Comparison of ENCODE assay signal across 8 cellular contexts in the genomic region with DNA sequence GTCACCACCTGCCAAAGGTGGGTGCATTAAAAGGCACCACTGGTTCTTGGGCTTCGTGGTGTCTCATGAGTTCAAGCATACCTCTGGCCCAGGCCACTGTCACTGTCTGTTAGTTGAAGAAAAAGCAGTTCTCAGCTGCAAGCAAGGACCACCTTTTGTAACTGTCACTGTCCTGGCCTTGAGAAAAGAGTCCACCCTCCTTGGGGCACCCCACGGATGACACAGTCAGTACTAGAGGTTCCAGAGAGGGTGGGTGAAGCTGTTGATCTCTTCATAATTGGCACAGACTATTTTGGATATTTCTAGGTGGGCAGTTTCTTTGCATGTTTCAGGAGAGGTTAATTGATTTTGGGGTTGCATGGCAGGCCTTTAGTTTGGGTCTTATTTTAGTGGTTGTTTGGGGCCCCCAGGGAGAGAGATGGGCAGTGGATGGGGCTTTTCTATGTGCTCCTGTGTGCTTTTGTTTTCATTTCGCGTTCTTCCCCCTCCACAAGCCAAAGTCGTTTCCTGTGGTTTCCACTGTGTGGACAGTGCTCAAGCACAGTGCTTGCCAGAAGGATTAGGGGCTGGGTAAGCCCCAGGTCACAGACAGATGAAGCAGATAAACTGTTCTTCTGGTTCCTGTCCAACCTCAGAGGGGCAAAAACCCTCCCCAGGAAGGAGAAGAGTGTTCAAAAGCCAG.
DNase-seq lines count a peak whose midpoint lies in the region; ATAC-seq and TF ChIP-seq lines count a peak whose summit lies in the region.

No MANE protein-coding gene starts in this region.

- H3K4me3 Mint-ChIP-seq in memory B cell: peak overlapping the region; percentile 41

- H3K36me3 ChIP-seq in adrenal gland (replicated peaks in 1 of 2): no peaks in the 10 kb centered on the region

- H3K27me3 ChIP-seq in adrenal gland: no peaks in the 10 kb centered on the region

- ATAC-seq in GM18873 (IDR thresholded peaks at IDR 0.05; ENCODE audit: low FRiP score, unreplicated experiment) (peak; percentile 94), HG02759 (IDR thresholded peaks at IDR 0.05; ENCODE audit: unreplicated experiment) (peak; percentile 97), memory B cell (ENCODE audit: low read depth) (peak; percentile 87), left cardiac atrium (no peak)

- H3K4me1 Mint-ChIP-seq in memory B cell: peaks cover 27% of the 10 kb centered on the region

- no peaks in the 10 kb centered on the region for H3K4me1 ChIP-seq in adrenal gland (replicated peaks in 1 of 2)

- no peak for TF ChIP-seq CTCF in adrenal gland (IDR thresholded peaks at IDR 0.05)

- no peak overlapping the region for H3K27ac ChIP-seq in adrenal gland

- peaks cover 9% of the 10 kb centered on the region for H3K36me3 Mint-ChIP-seq in memory B cell

- H3K27me3 Mint-ChIP-seq in memory B cell: no peaks in the 10 kb centered on the region

- DNase-seq in NOMO-1 (lab: John Stamatoyannopoulos, UW; ENCODE audit: unreplicated experiment in 2 of 2): peak; percentile 21 to 22
- DNase-seq in memory B cell (ENCODE audit: low spot score in 2 of 2): no peak
- no peak for DNase-seq in epidermal melanocyte (ENCODE audit: insufficient read length, low spot score)
- DNase-seq in adrenal gland: no peak
- DNase-seq in HCEC 1CT: no peak
- DNase-seq in left cardiac atrium: no peak

- no peak for TF ChIP-seq POLR2A in adrenal gland (IDR thresholded peaks at IDR 0.05)

- peak overlapping the region; percentile 62 for H3K27ac Mint-ChIP-seq in memory B cell

- no peaks in the 10 kb centered on the region for H3K9me3 ChIP-seq in adrenal gland (replicated peaks in 1 of 3)

- intact Hi-C loops in adrenal gland (cut with DNase I): no loop called here
- intact Hi-C loops in left cardiac atrium (cut with DNase I): no loop called here

- H3K4me3 ChIP-seq in adrenal gland: no peak overlapping the region

- H3K9me3 Mint-ChIP-seq in memory B cell: peaks cover 7% of the 10 kb centered on the region

- whole genome bisulfite sequencing in adrenal gland, 4 donors: 37 to 64% (median 47%) methylated on average over 5 of the region's 5 CpGs

Comparison
In these comparisons a context has a peak if more than half of its experiments do, and no peak if none do; other contexts are left out.
1. ATAC-seq: peak in GM18873 (single experiment), HG02759 (single experiment) and memory B cell (single experiment); none in left cardiac atrium (0 of 2).
2. DNase-seq: peak in NOMO-1 (2 of 2); none in memory B cell (0 of 2), epidermal melanocyte (single experiment), adrenal gland (0 of 7), HCEC 1CT (single experiment) and left cardiac atrium (single experiment).